In genomic region chr17:36072431-36073121, GRCh38 we compare ENCODE assay signal across 8 cellular contexts. TPM values are rescaled to one million over a fixed set of nuclear protein-coding genes. Genes with fewer than 3 reads are reported as not detected.
A peak's percentile ranks its signal among the peaks of the same experiment; 100 is the strongest.
DNase-seq lines count a peak whose midpoint lies in the region; ATAC-seq, FAIRE-seq and TF ChIP-seq lines count a peak whose summit lies in the region.

No MANE protein-coding gene starts in this region.

- H2BK120ac ChIP-seq in H9 (ENCODE audit: low read depth, low read length, poor library complexity, severe bottlenecking): no peak overlapping the region

- H4K91ac ChIP-seq in H9 (ENCODE audit: insufficient read length, low read depth, low read length): no peak overlapping the region

- H3K36me3 ChIP-seq in Caco-2 (ENCODE audit: control insufficient read depth, insufficient read depth, low read length): no peaks in the 10 kb centered on the region
- no peaks in the 10 kb centered on the region for H3K36me3 ChIP-seq in heart left ventricle
- H3K36me3 ChIP-seq in small intestine (ENCODE audit: control insufficient read depth in 2 of 2, insufficient read depth in 2 of 2, low read length in 2 of 2): no peaks in the 10 kb centered on the region

- H3T11ph ChIP-seq in H9 (ENCODE audit: low read length): no peak overlapping the region

- H3K27ac Mint-ChIP-seq in Caco-2 (ENCODE audit: unreplicated experiment) (no peak overlapping the region), H9 (peak overlapping the region in 1 of 3 experiments; percentile 82; a peak in 3 of 7 replicates)

- no peak overlapping the region for H3K27ac ChIP-seq in H9 (ENCODE audit: insufficient read length, low read depth, low read length)
- peak overlapping the region in 1 of 12 donors; percentile 9 for H3K27ac ChIP-seq in heart left ventricle
- H3K27ac ChIP-seq in small intestine (ENCODE audit: low read depth in 1 of 2, low read length in 1 of 2): no peak overlapping the region

- no peak overlapping the region for H4K8ac ChIP-seq in H9 (replicated peaks; ENCODE audit: insufficient read length, low read depth, low read length)

- no peaks in the 10 kb centered on the region for H3K4me1 ChIP-seq in Caco-2
- no peaks in the 10 kb centered on the region for H3K4me1 ChIP-seq in H9 (ENCODE audit: insufficient read depth, low read length)
- no peaks in the 10 kb centered on the region for H3K4me1 ChIP-seq in heart left ventricle
- H3K4me1 ChIP-seq in small intestine (ENCODE audit: control insufficient read depth in 2 of 2, insufficient read depth in 1 of 2, low read depth in 1 of 2, low read length in 1 of 2): no peaks in the 10 kb centered on the region

- H3K9me3 Mint-ChIP-seq in Caco-2 (ENCODE audit: unreplicated experiment) (no peaks in the 10 kb centered on the region), H9 (no peaks in the 10 kb centered on the region)

- DNase-seq in Caco-2 (peak; percentile 54 to 77), H9 (peak; percentile 89), OCI-M1 (lab: John Stamatoyannopoulos, UW) (peak; percentile 83), heart left ventricle (peak in 3 of 5 donors; percentile 44 to 69 (median 46)), small intestine (peak; percentile 78), middle frontal gyrus (ENCODE audit: extremely low spot score, low spot score) (no peak), NCI-H345 (lab: John Stamatoyannopoulos, UW) (no peak)
- peak; percentile 15 for DNase-seq in activated effector memory CD4-positive, alpha-beta T cell treated with Interleukin-2 at 50 U/mL for 16 hours

- no peak overlapping the region for H2BK15ac ChIP-seq in H9 (ENCODE audit: low read depth, low read length)

- H2BK5ac ChIP-seq in H9 (ENCODE audit: insufficient read length, low read length): no peak overlapping the region

- H2AK5ac ChIP-seq in H9 (ENCODE audit: insufficient read length, low read length): no peak overlapping the region

- H3K56ac ChIP-seq in H9 (ENCODE audit: insufficient read length, low read depth, low read length): no peak overlapping the region

- TF ChIP-seq POLR2A in heart left ventricle (IDR thresholded peaks at IDR 0.05): no peak

- H3K18ac ChIP-seq in H9 (ENCODE audit: insufficient read length, low read depth, low read length): no peak overlapping the region

- intact Hi-C loops in Caco-2 (cut with micrococcal nuclease; ENCODE audit: unreplicated experiment) (loop anchor here (1.0 kb wide), 2 partner anchors 77 to 103 kb away; no protein-coding TSS in a partner anchor), heart left ventricle (cut with DNase I) (loop anchor here in 8 of 10 donors (1.0 to 10.0 kb wide), 7 partner anchors 50 to 105 kb away; no protein-coding TSS in a partner anchor)

- no peaks in the 10 kb centered on the region for H3K36me3 Mint-ChIP-seq in Caco-2 (ENCODE audit: insufficient read depth, unreplicated experiment)
- H3K36me3 Mint-ChIP-seq in H9 (ENCODE audit: insufficient read depth in 1 of 3, low read depth in 3 of 3): 0 out of 7 replicates have a peak, but pooled peaks cover 0 to 2% (median 0%) of the 10 kb centered on the region in 3 experiments

- ATAC-seq in heart left ventricle: peak in 3 of 4 donors; percentile 34 to 45 (median 41)

- no peak overlapping the region for H3K14ac ChIP-seq in H9 (ENCODE audit: insufficient read depth, low read length)

- H3K79me2 ChIP-seq in H9 (ENCODE audit: insufficient read depth, low read length): no peaks in the 10 kb centered on the region

- H3K9me3 ChIP-seq in Caco-2 (no peaks in the 10 kb centered on the region), H9 (ENCODE audit: control insufficient read depth, low read depth, low read length) (no peaks in the 10 kb centered on the region), heart left ventricle (peaks cover 0 to 7% (median 3%) of the 10 kb centered on the region in 12 donors), small intestine (ENCODE audit: control insufficient read depth, low read depth) (no peaks in the 10 kb centered on the region)

- H2AFZ ChIP-seq in H9 (ENCODE audit: low read length): no peak overlapping the region

- H4K5ac ChIP-seq in H9 (ENCODE audit: insufficient read length, low read depth, low read length): no peak overlapping the region

- CTCF ChIA-PET in Caco-2 (lab: Charles Lee): interaction anchor here (0.6 to 3.4 kb wide), 12 partner anchors 13 to 775 kb away, joined by 3 to 64 read pairs (median 5); partner anchors contain the start of gene CCL16

- no peaks in the 10 kb centered on the region for H3K4me1 Mint-ChIP-seq in Caco-2 (ENCODE audit: low read depth, unreplicated experiment)
- H3K4me1 Mint-ChIP-seq in H9: peaks cover 4 to 7% of the 10 kb centered on the region in 2 experiments; a peak in 3 of 4 replicates

- no peak overlapping the region for H2BK20ac ChIP-seq in H9 (ENCODE audit: low read depth, low read length, poor library complexity, severe bottlenecking)

- no peaks in the 10 kb centered on the region for H3K23me2 ChIP-seq in H9 (ENCODE audit: insufficient read length, low read depth, low read length, poor library complexity, severe bottlenecking)

- H3K27me3 ChIP-seq in Caco-2 (replicated peaks; ENCODE audit: control insufficient read depth, insufficient read depth, low read length): no peaks in the 10 kb centered on the region
- no peaks in the 10 kb centered on the region for H3K27me3 ChIP-seq in H9 (ENCODE audit: insufficient read depth, low read length)
- peaks cover 0 to 3% (median 0%) of the 10 kb centered on the region in 9 donors for H3K27me3 ChIP-seq in heart left ventricle
- peaks cover 0 to 5% of the 10 kb centered on the region in 2 donors for H3K27me3 ChIP-seq in small intestine (ENCODE audit: control insufficient read depth in 2 of 2, insufficient read depth in 2 of 2, low read length in 2 of 2)

- H4K20me1 ChIP-seq in H9 (ENCODE audit: control insufficient read depth, insufficient read depth, insufficient read length): no peaks in the 10 kb centered on the region

- no CpG with 5 or more reads among the region's 12 CpGs for WGBS in H9 (ENCODE audit: extremely low coverage, insufficient read length, low lambda C conversion rate)
- 35 to 41% (median 36%) methylated on average over 12 of the region's 12 CpGs for WGBS in heart left ventricle, 4 donors
- WGBS in small intestine, 3 donors: 32 to 34% (median 32%) methylated on average over 12 of the region's 12 CpGs

- H3K79me1 ChIP-seq in H9 (ENCODE audit: insufficient read depth, low read depth, low read length, poor library complexity, severe bottlenecking): no peaks in the 10 kb centered on the region

- H3K4me3 Mint-ChIP-seq in Caco-2 (ENCODE audit: unreplicated experiment) (no peak overlapping the region), H9 (no peak overlapping the region)

- no peak overlapping the region for H3K4me2 ChIP-seq in H9 (ENCODE audit: insufficient read depth, insufficient read length, low read length)

- H3K27me3 Mint-ChIP-seq in Caco-2 (ENCODE audit: insufficient read depth, unreplicated experiment): no peaks in the 10 kb centered on the region
- H3K27me3 Mint-ChIP-seq in H9 (ENCODE audit: low read depth): peaks cover 2% of the 10 kb centered on the region

- no TSS peak for BruUV-seq in Caco-2 (replicated peaks; lab: Mats Ljungman, UMichigan)

- no peak overlapping the region for H2BK12ac ChIP-seq in H9 (ENCODE audit: insufficient read length, low read depth, low read length)

- no peak for FAIRE-seq in small intestine (lab: Jason Lieb, UNC)

- H3K23ac ChIP-seq in H9 (ENCODE audit: insufficient read length, low read depth, low read length): no peak overlapping the region

- H3K4me3 ChIP-seq in Caco-2 (ENCODE audit: low read depth, low read length): no peak overlapping the region
- H3K4me3 ChIP-seq in heart left ventricle: no peak overlapping the region
- H3K4me3 ChIP-seq in small intestine (ENCODE audit: low read depth in 1 of 2, low read length in 2 of 2): no peak overlapping the region

- POLR2A ChIA-PET in Caco-2 (lab: Charles Lee): no interaction called here

- no peak overlapping the region for H3K9ac ChIP-seq in H9 (ENCODE audit: extremely low read depth, insufficient read length, low read length)

- TF ChIP-seq CTCF in Caco-2 (IDR thresholded peaks at IDR 0.05; ENCODE audit: insufficient read depth in 1 of 2, low read depth in 1 of 2, low read length in 1 of 2, severe bottlenecking in 1 of 2, unreplicated experiment in 1 of 2): peak; percentile 81 to 89
- peak; percentile 93 for TF ChIP-seq CTCF in H9 (conservative IDR thresholded peaks at IDR 0.05)
- TF ChIP-seq CTCF in heart left ventricle (IDR thresholded peaks at IDR 0.05): peak; percentile 41 to 80 (median 60)

- H3K4ac ChIP-seq in H9 (ENCODE audit: low read depth, low read length): no peak overlapping the region

RNA-seq across cellular contexts. Expression of gene CCL18, which starts 8.5 kb away (rescaled TPM):
- total RNA-seq in Caco-2 (2022): not detected in 2 replicates
- total RNA-seq in H9 (2021): not detected in 2 replicates
- total RNA-seq in heart left ventricle: 10 to 100 TPM in 2 of 9 donors, 1 to 10 TPM in 5, under 1 TPM in 2; 0.40 to 31.9 (median 4.1) TPM
- polyA plus RNA-seq in heart left ventricle: under 1 TPM; 0.30 to 0.53 TPM
- 10 to 100 TPM in 1 of 3 donors, 1 to 10 TPM in 1, under 1 TPM in 1; 0.67 to 17.9 (median 1.4) TPM for polyA plus RNA-seq in small intestine

RNA-seq across cellular contexts. Expression of gene CCL3, which starts 17.4 kb away (rescaled TPM):
- total RNA-seq in Caco-2 (2022) (not detected in 2 replicates), H9 (2021) (not detected in 2 replicates), heart left ventricle (10 to 100 TPM in 1 of 9 donors, 1 to 10 TPM in 1, under 1 TPM in 4, not detected in 3; 0.21 to 22.5 (median 0.65) TPM)
- polyA plus RNA-seq in heart left ventricle (under 1 TPM; 0.30 to 0.61 TPM), small intestine (1 to 10 TPM; 1.8 to 4.9 (median 1.9) TPM)

RNA-seq across cellular contexts. Expression of gene CCL4, which starts 31.1 kb away (rescaled TPM):
- total RNA-seq in Caco-2 (2022) (not detected in 2 replicates), H9 (2021) (not detected in 2 replicates), heart left ventricle (10 to 100 TPM in 2 of 9 donors, 1 to 10 TPM in 2, under 1 TPM in 2, not detected in 3; 0.29 to 23.9 (median 1.5) TPM)
- polyA plus RNA-seq in heart left ventricle (1 to 10 TPM in 1 of 2 donors, under 1 TPM in 1; 0.72 to 1.2 TPM), small intestine (1 to 10 TPM; 3.1 to 6.2 (median 3.9) TPM)

RNA-seq across cellular contexts. Expression of gene CCL23, which starts 54.8 kb away (rescaled TPM):
- total RNA-seq in Caco-2 (2022): not detected in 2 replicates
- not detected in 2 replicates for total RNA-seq in H9 (2021)
- total RNA-seq in heart left ventricle: 1 to 10 TPM in 1 of 9 donors, not detected in 8; 5.2 TPM
- polyA plus RNA-seq in heart left ventricle: under 1 TPM in 1 of 2 donors, not detected in 1; 0.42 TPM
- polyA plus RNA-seq in small intestine: 10 to 100 TPM in 1 of 3 donors, 1 to 10 TPM in 1, not detected in 1; 1.9 to 22.9 TPM

Comparison
In these comparisons a context has a peak if more than half of its experiments do, and no peak if none do; other contexts are left out.
1. DNase-seq: peak in Caco-2 (2 of 2), H9 (single experiment), OCI-M1 (single experiment), activated effector memory CD4-positive, alpha-beta T cell treated with Interleukin-2 at 50 U/mL for 16 hours (single experiment), heart left ventricle (3 of 5) and small intestine (single experiment); none in middle frontal gyrus (single experiment) and NCI-H345 (single experiment).
2. Peak in every context shown above with its lines, with median percentiles within 50 percentile points of each other: CTCF ChIP-seq.